Comparison of ENCODE assay signal across 11 cellular contexts in genomic region chr20:41616228-41616627, GRCh38. TPM values are rescaled to one million over a fixed set of nuclear protein-coding genes. Genes with fewer than 3 reads are reported as not detected.
DNase-seq lines count a peak whose midpoint lies in the region; ATAC-seq and TF ChIP-seq lines count a peak whose summit lies in the region.
"Had no signal": no experiment of that assay in that cellular context is flagged by ENCODE, and none has a peak within 500 bp of the region (broad histone marks: within the 10 kb centered on the region; RNA-seq: fewer than 3 reads in every experiment).

No MANE protein-coding gene starts in this region.

- BruUV-seq in mammary epithelial cell (replicated peaks; lab: Mats Ljungman, UMichigan): no TSS peak

- no peak overlapping the region for H3K27ac ChIP-seq in mammary epithelial cell (ENCODE audit: insufficient read depth, low read depth, low read length)

- no peak overlapping the region for H2AFZ ChIP-seq in mammary epithelial cell (ENCODE audit: low read depth, low read length)

- peak; percentile 50 for DNase-seq in NCI-H510A treated with DMSO at 0.1 percent for 48 hours (lab: John Stamatoyannopoulos, UW)
- DNase-seq in NCI-H510A (lab: John Stamatoyannopoulos, UW): no peak
- DNase-seq in NCI-H1105 treated with DMSO at 0.1 percent for 48 hours (lab: John Stamatoyannopoulos, UW): peak; percentile 62
- DNase-seq in mammary epithelial cell: no peak
- DNase-seq in neural crest cell (ENCODE audit: low read depth, low spot score): no peak
- DNase-seq: activated CD4-positive, alpha-beta T cell treated with anti-CD3 and anti-CD28 coated beads, Interleukin-2, amount 50 U/mL, for 1 hour; mesendoderm; NCI-H2029 treated with DMSO at 0.1 percent for 48 hours had no signal

- no peaks in the 10 kb centered on the region for H3K36me3 ChIP-seq in mammary epithelial cell (ENCODE audit: insufficient read depth, low read length)

- H3K27ac Mint-ChIP-seq in neural crest cell (ENCODE audit: unreplicated experiment): no peak overlapping the region

- H3K9me3 Mint-ChIP-seq in neural crest cell: no peaks in the 10 kb centered on the region

- dilution Hi-C loops in mammary epithelial cell (cut with HindIII; ENCODE audit: low sequenced_read_pairs): no loop called here

- intact Hi-C loops in mammary epithelial cell (cut with micrococcal nuclease): loop anchor here (2.0 to 5.0 kb wide), 3 partner anchors 44 to 274 kb away; partner anchors contain the start of gene LPIN3

- no peak overlapping the region for H3K9ac ChIP-seq in mammary epithelial cell (ENCODE audit: insufficient read depth, low read length)

- H3K79me2 ChIP-seq in mammary epithelial cell (ENCODE audit: insufficient read depth, low read length): peaks cover 62% of the 10 kb centered on the region

- H3K4me3 ChIP-seq in mammary epithelial cell (replicated peaks in 1 of 3; ENCODE audit: insufficient read depth in 1 of 3, low read depth in 2 of 3, low read length in 3 of 3): no peak overlapping the region

- peaks cover 38% of the 10 kb centered on the region for H3K4me1 Mint-ChIP-seq in neural crest cell

- peak overlapping the region; percentile 95 for H3K4me3 Mint-ChIP-seq in neural crest cell

- H3K4me1 ChIP-seq in mammary epithelial cell (ENCODE audit: insufficient read depth, low read length): peaks cover 12% of the 10 kb centered on the region

- WGBS in mammary epithelial cell (ENCODE audit: low coverage, missing lambda C conversion rate): 76% methylated on average over 4 of the region's 4 CpGs

- no peaks in the 10 kb centered on the region for H4K20me1 ChIP-seq in mammary epithelial cell (ENCODE audit: insufficient read depth, low read length)

- H3K27me3 Mint-ChIP-seq in neural crest cell (ENCODE audit: low read depth): peaks cover 18% of the 10 kb centered on the region

- CTCF ChIA-PET in mammary epithelial cell (lab: Charles Lee; ENCODE audit: low non-redundant PET): no interaction called here

- no peaks in the 10 kb centered on the region for H3K27me3 ChIP-seq in mammary epithelial cell (ENCODE audit: insufficient read depth, low read length)

- in situ Hi-C loops in mammary epithelial cell (cut with MboI; ENCODE audit: low sequenced_read_pairs in 2 of 2): loop anchor here in 1 of 2 donors (10.0 kb wide), 1 partner anchor 79 kb away; no protein-coding TSS in a partner anchor

- peak overlapping the region; percentile 44 for H3K4me2 ChIP-seq in mammary epithelial cell (ENCODE audit: insufficient read depth, low read depth, low read length)

- ATAC-seq in HG02852 (IDR thresholded peaks at IDR 0.05; ENCODE audit: unreplicated experiment) (no peak), HG02938 (IDR thresholded peaks at IDR 0.05; ENCODE audit: unreplicated experiment) (no peak), HG02678 (IDR thresholded peaks at IDR 0.05; ENCODE audit: unreplicated experiment) (no peak)

- TF ChIP-seq CTCF in mammary epithelial cell (conservative IDR thresholded peaks at IDR 0.05 in 1 of 2, IDR thresholded peaks at IDR 0.05 in 1 of 2; ENCODE audit: extremely low read depth in 1 of 2, insufficient read depth in 1 of 2, low read depth in 1 of 2, low read length in 2 of 2) (no peak), neural crest cell (conservative IDR thresholded peaks at IDR 0.05) (no peak)

- H3K9me3 ChIP-seq in mammary epithelial cell (replicated peaks; ENCODE audit: insufficient read depth, low read length): no peaks in the 10 kb centered on the region

- no peaks in the 10 kb centered on the region for H3K36me3 Mint-ChIP-seq in neural crest cell (ENCODE audit: low read depth)

RNA-seq across cellular contexts. Expression of gene CHD6, which starts 1.9 kb away (rescaled TPM):
- total RNA-seq in mammary epithelial cell: 10 to 100 TPM; 27.0 to 28.2 TPM
- polyA plus RNA-seq in mammary epithelial cell: 6.0 TPM
- 32.2 TPM for polyA minus RNA-seq in mammary epithelial cell
- total RNA-seq in neural crest cell: 49.9 and 51.2 TPM in 2 replicates

Comparison
In these comparisons a context has a peak if more than half of its experiments do, and no peak if none do; other contexts are left out.
1. DNase-seq: peak in NCI-H510A treated with DMSO at 0.1 percent for 48 hours (single experiment) and NCI-H1105 treated with DMSO at 0.1 percent for 48 hours (single experiment); none in NCI-H510A (single experiment), mammary epithelial cell (single experiment) and neural crest cell (single experiment).